1 cellular context compared by ENCODE assay signal in the genomic region with DNA sequence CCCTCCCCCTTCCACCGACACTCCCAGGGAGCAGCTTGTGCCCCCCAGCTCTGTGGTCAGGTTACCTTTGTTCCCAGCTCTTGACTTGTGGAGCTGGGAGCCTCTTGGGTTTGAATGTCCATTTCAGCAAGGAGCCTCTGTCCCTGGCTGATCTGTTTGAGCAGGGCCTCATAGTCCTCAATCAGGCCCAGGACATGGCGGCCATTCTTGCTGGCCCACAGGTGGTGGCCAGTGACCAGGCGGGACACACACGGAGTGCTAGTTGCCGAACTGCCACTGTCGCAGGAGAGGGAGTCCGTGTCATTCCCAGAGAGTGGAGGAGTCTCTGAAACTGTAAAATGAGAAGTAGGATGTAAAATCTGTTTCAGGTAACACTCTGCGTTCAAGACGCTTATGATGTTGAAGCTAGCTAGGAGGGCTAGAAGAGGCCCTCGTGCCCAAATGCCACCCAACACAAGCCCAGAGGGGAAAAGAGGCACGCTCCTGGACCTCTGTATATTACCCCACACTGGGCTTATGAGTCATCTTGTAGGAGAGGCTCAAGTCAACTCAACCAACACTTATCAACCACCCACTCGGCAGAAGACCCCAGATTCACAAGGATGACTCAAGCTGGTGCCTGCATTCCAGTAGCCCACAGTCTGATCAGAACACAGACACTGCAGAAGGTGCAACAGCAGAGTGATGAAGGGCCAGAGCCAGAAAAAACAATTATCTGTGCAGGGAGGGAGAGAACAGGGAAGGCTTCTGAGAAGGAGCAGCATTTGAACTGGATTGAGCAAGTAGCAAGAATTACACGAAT.
TF ChIP-seq lines count a peak whose summit lies in the region.

No MANE protein-coding gene starts in this region.

TF ChIP-seq in A549, 52 proteins besides CTCF, POLR2A, EP300 and RAD21 (continued from another document):
- TF ChIP-seq CHD4 (IDR thresholded peaks at IDR 0.05; ENCODE audit: borderline replicate concordance) (no peak), SMC3 (IDR thresholded peaks at IDR 0.05) (0 out of 3 replicates have a peak, but pooled peaks have one; percentile 7), HOXA7 (CRISPR knock-in tag; IDR thresholded peaks at IDR 0.05) (0 out of 2 replicates have a peak, but pooled peaks have one; percentile 39), POLR2AphosphoS2 (conservative IDR thresholded peaks at IDR 0.05; ENCODE audit: low read length) (no peak), BCL3 (IDR thresholded peaks at IDR 0.05) (no peak), EHMT2 (IDR thresholded peaks at IDR 0.05; ENCODE audit: low read depth) (no peak), FOSB (CRISPR knock-in tag; IDR thresholded peaks at IDR 0.05) (no peak), NR3C1 (IDR thresholded peaks at IDR 0.05) (no peak)
- TF ChIP-seq, protein P1, sequence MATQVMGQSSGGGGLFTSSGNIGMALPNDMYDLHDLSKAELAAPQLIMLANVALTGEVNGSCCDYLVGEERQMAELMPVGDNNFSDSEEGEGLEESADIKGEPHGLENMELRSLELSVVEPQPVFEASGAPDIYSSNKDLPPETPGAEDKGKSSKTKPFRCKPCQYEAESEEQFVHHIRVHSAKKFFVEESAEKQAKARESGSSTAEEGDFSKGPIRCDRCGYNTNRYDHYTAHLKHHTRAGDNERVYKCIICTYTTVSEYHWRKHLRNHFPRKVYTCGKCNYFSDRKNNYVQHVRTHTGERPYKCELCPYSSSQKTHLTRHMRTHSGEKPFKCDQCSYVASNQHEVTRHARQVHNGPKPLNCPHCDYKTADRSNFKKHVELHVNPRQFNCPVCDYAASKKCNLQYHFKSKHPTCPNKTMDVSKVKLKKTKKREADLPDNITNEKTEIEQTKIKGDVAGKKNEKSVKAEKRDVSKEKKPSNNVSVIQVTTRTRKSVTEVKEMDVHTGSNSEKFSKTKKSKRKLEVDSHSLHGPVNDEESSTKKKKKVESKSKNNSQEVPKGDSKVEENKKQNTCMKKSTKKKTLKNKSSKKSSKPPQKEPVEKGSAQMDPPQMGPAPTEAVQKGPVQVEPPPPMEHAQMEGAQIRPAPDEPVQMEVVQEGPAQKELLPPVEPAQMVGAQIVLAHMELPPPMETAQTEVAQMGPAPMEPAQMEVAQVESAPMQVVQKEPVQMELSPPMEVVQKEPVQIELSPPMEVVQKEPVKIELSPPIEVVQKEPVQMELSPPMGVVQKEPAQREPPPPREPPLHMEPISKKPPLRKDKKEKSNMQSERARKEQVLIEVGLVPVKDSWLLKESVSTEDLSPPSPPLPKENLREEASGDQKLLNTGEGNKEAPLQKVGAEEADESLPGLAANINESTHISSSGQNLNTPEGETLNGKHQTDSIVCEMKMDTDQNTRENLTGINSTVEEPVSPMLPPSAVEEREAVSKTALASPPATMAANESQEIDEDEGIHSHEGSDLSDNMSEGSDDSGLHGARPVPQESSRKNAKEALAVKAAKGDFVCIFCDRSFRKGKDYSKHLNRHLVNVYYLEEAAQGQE (IDR thresholded peaks at IDR 0.05), result no peak
- TF ChIP-seq, protein P2, sequence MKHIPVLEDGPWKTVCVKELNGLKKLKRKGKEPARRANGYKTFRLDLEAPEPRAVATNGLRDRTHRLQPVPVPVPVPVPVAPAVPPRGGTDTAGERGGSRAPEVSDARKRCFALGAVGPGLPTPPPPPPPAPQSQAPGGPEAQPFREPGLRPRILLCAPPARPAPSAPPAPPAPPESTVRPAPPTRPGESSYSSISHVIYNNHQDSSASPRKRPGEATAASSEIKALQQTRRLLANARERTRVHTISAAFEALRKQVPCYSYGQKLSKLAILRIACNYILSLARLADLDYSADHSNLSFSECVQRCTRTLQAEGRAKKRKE (CRISPR knock-in tag; IDR thresholded peaks at IDR 0.05; ENCODE audit: low read depth), result peak; percentile 89
